8 cellular contexts compared by ENCODE assay signal in genomic region chrX:107825698-107826285, GRCh38. TPM values are rescaled to one million over a fixed set of nuclear protein-coding genes. Genes with fewer than 3 reads are reported as not detected.
DNase-seq lines count a peak whose midpoint lies in the region; ATAC-seq and TF ChIP-seq lines count a peak whose summit lies in the region.

MID2 (plus strand) TSS chrX:107825866; CDS start chrX:107826427, 561 bp downstream.

- in situ Hi-C loops in ACHN (cut with HindIII; ENCODE audit: low pct_ligation_motif_present, low pct_unique_long_range_greater_than_20kb, low sequenced_read_pairs) = no loop called here

- peak within 1 kb of the TSS; percentile 86 for H3K27ac Mint-ChIP-seq in central memory CD8-positive, alpha-beta T cell (ENCODE audit: low read depth)

- H3K4me1 ChIP-seq in HUES64 (ENCODE audit: insufficient read depth, low read length) = no peaks in the 10 kb centered on the region

- H3K36me3 ChIP-seq in HUES64 (ENCODE audit: insufficient read depth, low read length) = no peaks in the 10 kb centered on the region

- H3K9me3 ChIP-seq in HUES64 (ENCODE audit: insufficient read depth, low read depth, low read length) = no peaks in the 10 kb centered on the region

- H3K27me3 Mint-ChIP-seq in central memory CD8-positive, alpha-beta T cell = no peaks in the 10 kb centered on the region

- H3K4me3 ChIP-seq in HUES64 (ENCODE audit: low read length) = peak within 1 kb of the TSS; percentile 58

- peaks cover 32% of the 10 kb centered on the region for H3K4me1 Mint-ChIP-seq in central memory CD8-positive, alpha-beta T cell

- peaks cover 5% of the 10 kb centered on the region for H3K36me3 Mint-ChIP-seq in central memory CD8-positive, alpha-beta T cell (ENCODE audit: insufficient read depth)

- H3K9me3 Mint-ChIP-seq in central memory CD8-positive, alpha-beta T cell = no peaks in the 10 kb centered on the region

- H3K27me3 ChIP-seq in HUES64 (ENCODE audit: insufficient read depth, low read length) = peaks cover 60% of the 10 kb centered on the region

- DNase-seq in ACHN (peak; percentile 37), kidney tubule cell (ENCODE audit: low spot score) (peak; percentile 74)
- DNase-seq in central memory CD8-positive, alpha-beta T cell (ENCODE audit: low spot score in 2 of 2) = peak; percentile 14 to 25
- DNase-seq in stimulated activated CD4-positive, alpha-beta T cell treated with anti-CD3 and anti-CD28 coated beads, Interleukin-15, amount 100 ng/mL, for 48 hours (ENCODE audit: low read depth in 2 of 2) = peak; percentile 30 to 36

- peak within 1 kb of the TSS; percentile 82 for H3K4me3 Mint-ChIP-seq in central memory CD8-positive, alpha-beta T cell

- no peak for TF ChIP-seq CTCF in VCaP (conservative IDR thresholded peaks at IDR 0.05)

- peak; percentile 40 for ATAC-seq in GM19324 (IDR thresholded peaks at IDR 0.05; ENCODE audit: low FRiP score, unreplicated experiment)
- ATAC-seq in central memory CD8-positive, alpha-beta T cell (replicated peaks; ENCODE audit: extremely low read depth, poor library complexity, severe bottlenecking) = peak; percentile 76
- no peak for ATAC-seq in GM18870 (IDR thresholded peaks at IDR 0.05; ENCODE audit: unreplicated experiment)

- 1% methylated on average over 43 of the region's 43 CpGs for WGBS in HUES64

- no peak within 1 kb of the TSS for H3K9ac ChIP-seq in HUES64 (ENCODE audit: low read depth, low read length)

- H3K27ac ChIP-seq in HUES64 (ENCODE audit: low read depth, low read length) (no peak within 1 kb of the TSS), VCaP (peak within 1 kb of the TSS; percentile 74)

RNA-seq across cellular contexts. Expression of gene MID2, which starts in this region (rescaled TPM):
- 1.5 TPM for polyA plus RNA-seq in HUES64 (2013, experiment 1 of 2)
- polyA plus RNA-seq in HUES64 (2013, experiment 2 of 2) = 2.0 TPM

Comparison
In these comparisons a context has a peak if more than half of its experiments do, and no peak if none do; other contexts are left out.
1. DNase-seq: peak in every context shown above with its lines; median percentile 74 in kidney tubule cell; 37 in ACHN; 33 in stimulated activated CD4-positive, alpha-beta T cell treated with anti-CD3 and anti-CD28 coated beads, Interleukin-15, amount 100 ng/mL, for 48 hours; 20 in central memory CD8-positive, alpha-beta T cell.